In the genomic region with DNA sequence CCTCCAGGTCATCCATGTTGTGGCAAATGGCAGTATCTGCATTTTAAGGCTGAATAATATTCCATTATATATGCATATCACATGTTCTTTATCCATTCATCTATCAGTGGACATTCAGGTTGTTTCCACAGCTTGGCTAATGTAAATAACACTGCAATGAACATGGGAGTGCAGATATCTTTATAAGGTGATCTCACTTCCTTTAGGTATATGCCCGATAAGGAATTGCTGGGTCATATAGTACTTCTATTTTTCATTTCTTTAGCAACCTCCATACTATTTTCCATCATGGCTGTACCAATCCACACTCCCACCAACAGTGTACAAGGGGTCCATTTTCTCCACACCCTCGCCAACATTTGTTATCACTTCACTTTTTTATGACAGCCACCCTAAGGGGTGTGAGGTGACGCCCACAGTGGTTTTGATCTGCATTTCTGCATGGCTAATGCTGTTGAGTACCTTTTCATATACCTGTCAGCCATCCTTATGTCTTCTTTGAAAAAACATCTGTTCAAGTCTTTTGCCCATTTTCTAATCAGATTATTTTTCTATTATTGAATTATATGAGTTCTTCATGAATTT, we compare ENCODE assay signal across 21 cellular contexts. TPM values are rescaled to one million over a fixed set of nuclear protein-coding genes. Genes with fewer than 3 reads are reported as not detected.
DNase-seq lines count a peak whose midpoint lies in the region; ATAC-seq and FAIRE-seq lines count a peak whose summit lies in the region.
"Had no signal": no experiment of that assay in that cellular context is flagged by ENCODE, and none has a peak within 500 bp of the region (broad histone marks: within the 10 kb centered on the region; RNA-seq: fewer than 3 reads in every experiment).

No MANE protein-coding gene starts in this region.

- FAIRE-seq in GM18507 (lab: Jason Lieb, UNC) = peak; percentile 18

- no peaks in the 10 kb centered on the region for H3K27me3 ChIP-seq in naive thymus-derived CD4-positive, alpha-beta T cell (ENCODE audit: control insufficient read depth in 2 of 2, insufficient read depth in 2 of 2, low read length in 2 of 2)
- H3K27me3 ChIP-seq: cardiac muscle cell, esophagus squamous epithelium had no signal

- H3K4me3 ChIP-seq in naive thymus-derived CD4-positive, alpha-beta T cell (ENCODE audit: low read length) = no peak overlapping the region
- H3K4me3 ChIP-seq: cardiac muscle cell, esophagus squamous epithelium, PC-9 had no signal

- POLR2A ChIA-PET in activated CD4-positive, alpha-beta T cell treated with anti-CD3 and anti-CD28 coated beads for 36 hours (lab: Charles Lee) = no interaction called here
- POLR2A ChIA-PET in naive thymus-derived CD4-positive, alpha-beta T cell (lab: Charles Lee) = no interaction called here

- no peak overlapping the region for H3K27ac ChIP-seq in naive thymus-derived CD4-positive, alpha-beta T cell (ENCODE audit: low read depth, low read length)
- H3K27ac ChIP-seq: 22Rv1, C4-2B, cardiac muscle cell, esophagus squamous epithelium, PC-9 had no signal

- H3K9me3 Mint-ChIP-seq in activated CD4-positive, alpha-beta T cell treated with anti-CD3 and anti-CD28 coated beads for 36 hours (ENCODE audit: low read depth) = no peaks in the 10 kb centered on the region
- H3K9me3 Mint-ChIP-seq in activated naive CD8-positive, alpha-beta T cell treated with anti-CD3 and anti-CD28 coated beads for 36 hours = peaks cover 5% of the 10 kb centered on the region
- H3K9me3 Mint-ChIP-seq in naive thymus-derived CD4-positive, alpha-beta T cell = peaks cover 0 to 3% (median 0%) of the 10 kb centered on the region in 11 donors
- H3K9me3 Mint-ChIP-seq: activated T-helper 1 cell treated with anti-CD3 and anti-CD28 coated beads, Interleukin-12 subunit alpha, Interleukin-12 subunit beta, Interleukin-2, Interleukin-4 antibody, amounts not matched to agents 30 ng/mL and 10 ng/mL and 1 ng/mL, durations not matched to agents 14 hours and 24 hours and 36 hours had no signal

- peaks cover 75% of the 10 kb centered on the region for H3K4me1 Mint-ChIP-seq in activated CD4-positive, alpha-beta T cell treated with anti-CD3 and anti-CD28 coated beads for 36 hours
- peaks cover 72% of the 10 kb centered on the region for H3K4me1 Mint-ChIP-seq in activated naive CD8-positive, alpha-beta T cell treated with anti-CD3 and anti-CD28 coated beads for 36 hours
- H3K4me1 Mint-ChIP-seq in naive thymus-derived CD4-positive, alpha-beta T cell = peaks cover 52 to 93% (median 89%) of the 10 kb centered on the region in 7 donors

- H3K9me3 ChIP-seq in naive thymus-derived CD4-positive, alpha-beta T cell (ENCODE audit: control insufficient read depth in 2 of 3, low read length in 3 of 3) = no peaks in the 10 kb centered on the region
- H3K9me3 ChIP-seq: esophagus squamous epithelium had no signal

- no peak overlapping the region for H3K4me3 Mint-ChIP-seq in activated CD4-positive, alpha-beta T cell treated with anti-CD3 and anti-CD28 coated beads for 36 hours
- no peak overlapping the region for H3K4me3 Mint-ChIP-seq in activated naive CD8-positive, alpha-beta T cell treated with anti-CD3 and anti-CD28 coated beads for 36 hours
- peak overlapping the region in 9 of 10 donors; percentile 8 to 59 (median 37) for H3K4me3 Mint-ChIP-seq in naive thymus-derived CD4-positive, alpha-beta T cell
- H3K4me3 Mint-ChIP-seq: activated T-helper 1 cell treated with anti-CD3 and anti-CD28 coated beads, Interleukin-12 subunit alpha, Interleukin-12 subunit beta, Interleukin-2, Interleukin-4 antibody, amounts not matched to agents 30 ng/mL and 10 ng/mL and 1 ng/mL, durations not matched to agents 14 hours and 24 hours and 36 hours; nephron progenitor cell had no signal

- CTCF ChIA-PET in activated CD4-positive, alpha-beta T cell treated with anti-CD3 and anti-CD28 coated beads for 36 hours (lab: Charles Lee) = interaction anchor here (1.0 to 1.5 kb wide), 4 partner anchors 9 to 55 kb away, joined by 3 to 5 read pairs (median 4); no protein-coding TSS in a partner anchor
- CTCF ChIA-PET in naive thymus-derived CD4-positive, alpha-beta T cell (lab: Charles Lee) = interaction anchor here (0.7 kb wide), 1 partner anchor 528 kb away, joined by 3 read pairs; no protein-coding TSS in a partner anchor

- H3K27me3 Mint-ChIP-seq in activated CD4-positive, alpha-beta T cell treated with anti-CD3 and anti-CD28 coated beads for 36 hours = no peaks in the 10 kb centered on the region
- no peaks in the 10 kb centered on the region for H3K27me3 Mint-ChIP-seq in activated naive CD8-positive, alpha-beta T cell treated with anti-CD3 and anti-CD28 coated beads for 36 hours
- H3K27me3 Mint-ChIP-seq in naive thymus-derived CD4-positive, alpha-beta T cell = no peaks in the 10 kb centered on the region

- H3K36me3 Mint-ChIP-seq in activated CD4-positive, alpha-beta T cell treated with anti-CD3 and anti-CD28 coated beads for 36 hours (ENCODE audit: low read depth) = peaks cover 22% of the 10 kb centered on the region
- H3K36me3 Mint-ChIP-seq in activated naive CD8-positive, alpha-beta T cell treated with anti-CD3 and anti-CD28 coated beads for 36 hours = peaks cover 42% of the 10 kb centered on the region
- peaks cover 4 to 31% (median 20%) of the 10 kb centered on the region in 5 donors for H3K36me3 Mint-ChIP-seq in naive thymus-derived CD4-positive, alpha-beta T cell

- no peaks in the 10 kb centered on the region for H3K36me3 ChIP-seq in naive thymus-derived CD4-positive, alpha-beta T cell (ENCODE audit: control insufficient read depth in 2 of 3, insufficient read depth in 3 of 3, low read length in 3 of 3)
- H3K36me3 ChIP-seq: cardiac muscle cell, esophagus squamous epithelium had no signal

- H3K4me1 ChIP-seq in naive thymus-derived CD4-positive, alpha-beta T cell (ENCODE audit: control insufficient read depth in 2 of 2, insufficient read depth in 2 of 2, low read length in 2 of 2) = peaks cover 27 to 32% of the 10 kb centered on the region in 2 donors

- ATAC-seq in activated CD4-positive, alpha-beta T cell treated with anti-CD3 and anti-CD28 coated beads for 36 hours = peak; percentile 21
- peak; percentile 57 for ATAC-seq in naive thymus-derived CD4-positive, alpha-beta T cell
- no peak for ATAC-seq in GM19397 (IDR thresholded peaks at IDR 0.05; ENCODE audit: unreplicated experiment)
- no peak for ATAC-seq in GM19455 (IDR thresholded peaks at IDR 0.05; ENCODE audit: unreplicated experiment)

- no peak overlapping the region for H3K27ac Mint-ChIP-seq in activated CD4-positive, alpha-beta T cell treated with anti-CD3 and anti-CD28 coated beads for 36 hours
- peak overlapping the region; percentile 74 for H3K27ac Mint-ChIP-seq in activated naive CD8-positive, alpha-beta T cell treated with anti-CD3 and anti-CD28 coated beads for 36 hours
- H3K27ac Mint-ChIP-seq in naive thymus-derived CD4-positive, alpha-beta T cell = peak overlapping the region in 5 of 9 donors; percentile 8 to 82 (median 69)
- H3K27ac Mint-ChIP-seq: activated T-helper 1 cell treated with anti-CD3 and anti-CD28 coated beads, Interleukin-12 subunit alpha, Interleukin-12 subunit beta, Interleukin-2, Interleukin-4 antibody, amounts not matched to agents 30 ng/mL and 10 ng/mL and 1 ng/mL, durations not matched to agents 14 hours and 24 hours and 36 hours; nephron progenitor cell had no signal

- intact Hi-C loops in activated CD4-positive, alpha-beta T cell treated with anti-CD3 and anti-CD28 coated beads for 36 hours (cut with DNase I, micrococcal nuclease) = loop anchor here (2.0 to 10.0 kb wide), 4 partner anchors 13 to 60 kb away; partner anchors contain the start of gene ABI1 (in 1 of the 2)
- intact Hi-C loops in naive thymus-derived CD4-positive, alpha-beta T cell (cut with micrococcal nuclease) = no loop called here

- no peak for DNase-seq in activated CD4-positive, alpha-beta T cell treated with anti-CD3 and anti-CD28 coated beads for 36 hours
- DNase-seq in activated CD4-positive, alpha-beta T cell treated with anti-CD3 and anti-CD28 coated beads for 48 hours = no peak
- no peak for DNase-seq in GM18507 (ENCODE audit: extremely low spot score, insufficient read length, low read depth)
- no peak for DNase-seq in activated naive CD8-positive, alpha-beta T cell treated with anti-CD3 and anti-CD28 coated beads for 36 hours
- DNase-seq in naive thymus-derived CD4-positive, alpha-beta T cell = no peak
- DNase-seq in AG08396 (ENCODE audit: low spot score) = no peak
- DNase-seq: activated CD4-positive, alpha-beta T cell treated with anti-CD3 and anti-CD28 coated beads, Interleukin-2, amount 50 U/mL, for 1 hour; esophagus squamous epithelium; head of caudate nucleus; mammary epithelial cell; NCI-H2171; nephron progenitor cell; PC-9; stimulated activated CD4-positive, alpha-beta T cell treated with anti-CD3 and anti-CD28 coated beads, Interleukin-2, amount 100 ng/mL, for 48 hours; T1000 had no signal

RNA-seq across cellular contexts. Expression of gene ABI1, which starts 18.9 kb away (rescaled TPM):
- total RNA-seq in activated CD4-positive, alpha-beta T cell treated with anti-CD3 and anti-CD28 coated beads for 36 hours = 10 to 100 TPM; 44.2 to 56.6 TPM
- 10 to 100 TPM; 31.4 to 31.7 TPM for total RNA-seq in activated naive CD8-positive, alpha-beta T cell treated with anti-CD3 and anti-CD28 coated beads for 36 hours
- total RNA-seq in naive thymus-derived CD4-positive, alpha-beta T cell = 10 to 100 TPM; 61.9 to 73.7 (median 65.4) TPM
- 10 to 100 TPM; 66.0 to 71.0 TPM for polyA plus RNA-seq in naive thymus-derived CD4-positive, alpha-beta T cell

Comparison
In these comparisons a context has a peak if more than half of its experiments do, and no peak if none do; other contexts are left out.
1. ATAC-seq: peak in activated CD4-positive, alpha-beta T cell treated with anti-CD3 and anti-CD28 coated beads for 36 hours (single experiment) and naive thymus-derived CD4-positive, alpha-beta T cell (single experiment); none in GM19397 (single experiment) and GM19455 (single experiment).
2. H3K4me3 Mint-ChIP-seq: peak in naive thymus-derived CD4-positive, alpha-beta T cell (9 of 10); none in activated CD4-positive, alpha-beta T cell treated with anti-CD3 and anti-CD28 coated beads for 36 hours (single experiment) and activated naive CD8-positive, alpha-beta T cell treated with anti-CD3 and anti-CD28 coated beads for 36 hours (single experiment).
3. intact Hi-C loops: an anchor here in activated CD4-positive, alpha-beta T cell treated with anti-CD3 and anti-CD28 coated beads for 36 hours (2.0 to 10.0 kb wide); none called in naive thymus-derived CD4-positive, alpha-beta T cell.